ENCODE assay signal across 8 cellular contexts in genomic region chr1:109876617-109877319, GRCh38. TPM values are rescaled to one million over a fixed set of nuclear protein-coding genes. Genes with fewer than 3 reads are reported as not detected.
DNase-seq lines count a peak whose midpoint lies in the region; ATAC-seq and TF ChIP-seq lines count a peak whose summit lies in the region.
"Had no signal": no experiment of that assay in that cellular context is flagged by ENCODE, and none has a peak within 500 bp of the region (broad histone marks: within the 10 kb centered on the region; RNA-seq: fewer than 3 reads in every experiment).

No MANE protein-coding gene starts in this region.

- peaks cover 13 to 31% (median 24%) of the 10 kb centered on the region in 3 donors for H3K4me1 Mint-ChIP-seq in naive B cell

- no peaks in the 10 kb centered on the region for H3K9me3 ChIP-seq in Peyer's patch

- H3K36me3 ChIP-seq in Peyer's patch, result no peaks in the 10 kb centered on the region

- H3K27ac ChIP-seq in Peyer's patch, result peak overlapping the region; percentile 57 to 84 (median 67)

- peaks cover 0 to 4% of the 10 kb centered on the region in 2 donors for H3K36me3 Mint-ChIP-seq in naive B cell

- TF ChIP-seq POLR2A in Peyer's patch (IDR thresholded peaks at IDR 0.05), result no peak

- TF ChIP-seq CTCF in Peyer's patch (IDR thresholded peaks at IDR 0.05), result no peak
- TF ChIP-seq CTCF in GM20000 (IDR thresholded peaks at IDR 0.05; ENCODE audit: extremely low read depth, missing control alignments), result no peak

- peak overlapping the region in 1 of 6 donors; percentile 34 for H3K27ac Mint-ChIP-seq in naive B cell
- H3K27ac Mint-ChIP-seq: activated CD4-positive, alpha-beta T cell treated with anti-CD3 and anti-CD28 coated beads for 36 hours had no signal

- DNase-seq in Peyer's patch (no peak), fibroblast of gingiva (ENCODE audit: low read depth) (peak; percentile 62), naive B cell (peak; percentile 18), GM20000 (ENCODE audit: low spot score) (no peak), NCI-H1436 treated with DMSO at 0.1 percent for 48 hours (lab: John Stamatoyannopoulos, UW) (no peak), NCI-H82 (lab: John Stamatoyannopoulos, UW) (no peak), NCI-H146 treated with DMSO at 0.1 percent for 48 hours (lab: John Stamatoyannopoulos, UW; ENCODE audit: unreplicated experiment) (no peak)
- DNase-seq: activated CD4-positive, alpha-beta T cell treated with anti-CD3 and anti-CD28 coated beads for 36 hours had no signal

- no peaks in the 10 kb centered on the region for H3K27me3 ChIP-seq in Peyer's patch

- no peaks in the 10 kb centered on the region for H3K9me3 Mint-ChIP-seq in naive B cell

- ATAC-seq in naive B cell (ENCODE audit: low read depth in 2 of 2), result peak; percentile 78 to 82
- ATAC-seq: activated CD4-positive, alpha-beta T cell treated with anti-CD3 and anti-CD28 coated beads for 36 hours had no signal

- H3K4me1 ChIP-seq in Peyer's patch, result peaks cover 0 to 15% (median 5%) of the 10 kb centered on the region in 4 donors

- H3K4me3 Mint-ChIP-seq in naive B cell, result peak overlapping the region in 1 of 8 donors; percentile 16
- H3K4me3 Mint-ChIP-seq: activated CD4-positive, alpha-beta T cell treated with anti-CD3 and anti-CD28 coated beads for 36 hours had no signal

- peaks cover 21 to 46% (median 36%) of the 10 kb centered on the region in 3 donors for H3K27me3 Mint-ChIP-seq in naive B cell

- H3K4me3 ChIP-seq in Peyer's patch, result no peak overlapping the region

RNA-seq across cellular contexts. Expression of gene CSF1, which starts 33.9 kb away (rescaled TPM):
- 10 to 100 TPM in 3 of 4 donors, 1 to 10 TPM in 1; 8.9 to 49.5 (median 26.6) TPM for total RNA-seq in Peyer's patch
- polyA plus RNA-seq in naive B cell (ENCODE audit: low read depth in 6 of 6), result under 1 TPM in 3 of 6 donors, not detected in 3; 0.23 to 0.60 (median 0.43) TPM

Comparison
In these comparisons a context has a peak if more than half of its experiments do, and no peak if none do; other contexts are left out.
1. DNase-seq: peak in fibroblast of gingiva (single experiment) and naive B cell (single experiment); none in Peyer's patch (0 of 3), GM20000 (single experiment), NCI-H1436 treated with DMSO at 0.1 percent for 48 hours (single experiment), NCI-H82 (single experiment) and NCI-H146 treated with DMSO at 0.1 percent for 48 hours (single experiment).